In genomic region chr19:10543420-10544241, GRCh38 we compare ENCODE assay signal across 8 cellular contexts. TPM values are rescaled to one million over a fixed set of nuclear protein-coding genes. Genes with fewer than 3 reads are reported as not detected.
A peak's percentile ranks its signal among the peaks of the same experiment; 100 is the strongest.
DNase-seq lines count a peak whose midpoint lies in the region; ATAC-seq, FAIRE-seq and TF ChIP-seq lines count a peak whose summit lies in the region.

Gene ATG4D (plus strand): TSS chr19:10543904. CDS start chr19:10544091, 187 bp downstream.

- H3K4me3 Mint-ChIP-seq in activated naive CD8-positive, alpha-beta T cell treated with anti-CD3 and anti-CD28 coated beads for 36 hours: peak within 1 kb of the TSS; percentile 86

- H2AFZ ChIP-seq in SU-DHL-6 (ENCODE audit: low read depth, low read length, severe bottlenecking): peak within 1 kb of the TSS; percentile 90

- H3K27me3 ChIP-seq in SU-DHL-6 (ENCODE audit: low read length) (no peaks in the 10 kb centered on the region), pancreas (no peaks in the 10 kb centered on the region), tibial nerve (no peaks in the 10 kb centered on the region)

- no peak for TF ChIP-seq CTCF in SU-DHL-6 (IDR thresholded peaks at IDR 0.05; ENCODE audit: insufficient read depth, low read length, poor library complexity, severe bottlenecking)
- TF ChIP-seq CTCF in pancreas (IDR thresholded peaks at IDR 0.05): no peak
- TF ChIP-seq CTCF in tibial nerve (IDR thresholded peaks at IDR 0.05): no peak

- 1% methylated on average over 25 to 79 of the region's 79 CpGs for WGBS in pancreas, 2 donors
- 2 to 3% methylated on average over 29 to 60 of the region's 79 CpGs for WGBS in tibial nerve, 2 donors

- TF ChIP-seq POLR2A in tibial nerve (IDR thresholded peaks at IDR 0.05): peak; percentile 52 to 64

- TF ChIP-seq EP300 in tibial nerve (IDR thresholded peaks at IDR 0.05): peak in 1 of 2 donors; percentile 71

- peak; percentile 87 for DNase-seq in DMS153 treated with DMSO at 0.1 percent for 48 hours (lab: John Stamatoyannopoulos, UW; ENCODE audit: unreplicated experiment)
- DNase-seq in H4 (ENCODE audit: low spot score): no peak
- DNase-seq in NAMALWA (ENCODE audit: low spot score): peak; percentile 87
- DNase-seq in activated naive CD8-positive, alpha-beta T cell treated with anti-CD3 and anti-CD28 coated beads for 36 hours: peak; percentile 80
- DNase-seq in Right ventricle myocardium superior: peak; percentile 87
- DNase-seq in pancreas: peak; percentile 94 to 99 (median 96)
- peak; percentile 56 to 66 for DNase-seq in tibial nerve (ENCODE audit: low spot score in 2 of 2)

- ATAC-seq in Right ventricle myocardium superior (ENCODE audit: poor library complexity): peak; percentile 94
- peak; percentile 86 to 93 (median 90) for ATAC-seq in pancreas

- H3K36me3 Mint-ChIP-seq in activated naive CD8-positive, alpha-beta T cell treated with anti-CD3 and anti-CD28 coated beads for 36 hours: no peaks in the 10 kb centered on the region

- peak within 1 kb of the TSS; percentile 92 for H3K9ac ChIP-seq in SU-DHL-6 (ENCODE audit: low read length)

- peak within 1 kb of the TSS; percentile 74 for H3K4me2 ChIP-seq in SU-DHL-6 (ENCODE audit: low read depth, low read length, poor library complexity, severe bottlenecking)

- peaks cover 11% of the 10 kb centered on the region for H3K4me1 Mint-ChIP-seq in activated naive CD8-positive, alpha-beta T cell treated with anti-CD3 and anti-CD28 coated beads for 36 hours

- no peaks in the 10 kb centered on the region for H3K9me2 ChIP-seq in SU-DHL-6 (replicated peaks; ENCODE audit: insufficient read depth, low read length)

- peaks cover 12% of the 10 kb centered on the region for H3K27me3 Mint-ChIP-seq in activated naive CD8-positive, alpha-beta T cell treated with anti-CD3 and anti-CD28 coated beads for 36 hours

- H3K27ac Mint-ChIP-seq in activated naive CD8-positive, alpha-beta T cell treated with anti-CD3 and anti-CD28 coated beads for 36 hours: peak within 1 kb of the TSS; percentile 79

- H3K4me1 ChIP-seq in pancreas: peaks cover 0 to 12% (median 0%) of the 10 kb centered on the region in 3 donors
- H3K4me1 ChIP-seq in tibial nerve: peaks cover 0 to 19% (median 13%) of the 10 kb centered on the region in 4 donors

- no peaks in the 10 kb centered on the region for H3K9me3 ChIP-seq in SU-DHL-6 (ENCODE audit: insufficient read depth, low read length)
- no peaks in the 10 kb centered on the region for H3K9me3 ChIP-seq in pancreas
- no peaks in the 10 kb centered on the region for H3K9me3 ChIP-seq in tibial nerve

- peaks cover 7% of the 10 kb centered on the region; the same call in 1 of the 2 replicates for H3K79me2 ChIP-seq in SU-DHL-6 (ENCODE audit: insufficient read depth, low read length)

- H4K20me1 ChIP-seq in SU-DHL-6 (ENCODE audit: low read depth, low read length): no peaks in the 10 kb centered on the region

- peaks cover 10% of the 10 kb centered on the region for H3F3A ChIP-seq in SU-DHL-6 (ENCODE audit: insufficient read depth)

- intact Hi-C loops in Right ventricle myocardium superior (cut with DNase I): no loop called here
- intact Hi-C loops in pancreas (cut with DNase I): no loop called here

- H3K27ac ChIP-seq in SU-DHL-6 (ENCODE audit: low read depth, low read length) (peak within 1 kb of the TSS; percentile 41), pancreas (peak within 1 kb of the TSS; percentile 74 to 86 (median 83)), tibial nerve (peak within 1 kb of the TSS; percentile 84 to 98 (median 94))

- H3K9me3 Mint-ChIP-seq in activated naive CD8-positive, alpha-beta T cell treated with anti-CD3 and anti-CD28 coated beads for 36 hours: no peaks in the 10 kb centered on the region

- H3K4me3 ChIP-seq in SU-DHL-6 (ENCODE audit: insufficient read depth, low read length, poor library complexity, severe bottlenecking): peak within 1 kb of the TSS; percentile 94
- H3K4me3 ChIP-seq in pancreas: peak within 1 kb of the TSS; percentile 86 to 99 (median 96)
- H3K4me3 ChIP-seq in tibial nerve: peak within 1 kb of the TSS; percentile 87 to 99 (median 96)

- no peak for FAIRE-seq in pancreas (lab: Jason Lieb, UNC)

- H3K36me3 ChIP-seq in SU-DHL-6 (ENCODE audit: low read length): no peaks in the 10 kb centered on the region
- peaks cover 0 to 8% (median 0%) of the 10 kb centered on the region in 3 donors for H3K36me3 ChIP-seq in pancreas
- H3K36me3 ChIP-seq in tibial nerve: peaks cover 0 to 30% (median 6%) of the 10 kb centered on the region in 3 donors

RNA-seq across cellular contexts. Expression of gene ATG4D, which starts in this region (rescaled TPM):
- 13.1 and 18.6 TPM in 2 replicates for total RNA-seq in H4 (2014; rRNA removed; shearing (Covaris generic))
- total RNA-seq in activated naive CD8-positive, alpha-beta T cell treated with anti-CD3 and anti-CD28 coated beads for 36 hours: 10 to 100 TPM; 25.1 to 26.4 TPM
- total RNA-seq in Right ventricle myocardium superior (46.4 TPM), pancreas (10 to 100 TPM; 12.9 to 26.9 (median 20.5) TPM), tibial nerve (10 to 100 TPM; 11.5 to 27.8 (median 17.8) TPM)
- 10 to 100 TPM; 35.2 to 62.1 TPM for polyA plus RNA-seq in pancreas

Comparison
In these comparisons a context has a peak if more than half of its experiments do, and no peak if none do; other contexts are left out.
1. H3K27ac ChIP-seq: peak in every context shown above with its lines; median percentile 94 in tibial nerve; 83 in pancreas; 41 in SU-DHL-6.